In genomic region chr20:51497542-51498467, GRCh38 we compare ENCODE assay signal across 8 cellular contexts. TPM values are rescaled to one million over a fixed set of nuclear protein-coding genes. Genes with fewer than 3 reads are reported as not detected.
DNase-seq lines count a peak whose midpoint lies in the region; ATAC-seq, FAIRE-seq and TF ChIP-seq lines count a peak whose summit lies in the region.

No MANE protein-coding gene starts in this region.

- no peaks in the 10 kb centered on the region for H3K9me3 ChIP-seq in SK-N-MC (ENCODE audit: low read depth, low read length)
- H3K9me3 ChIP-seq in GM12878 (replicated peaks; ENCODE audit: control insufficient read depth, insufficient read depth, low read length), result no peaks in the 10 kb centered on the region
- H3K9me3 ChIP-seq in skeletal muscle tissue (ENCODE audit: control insufficient read depth in 3 of 3, low read length in 3 of 3), result no peaks in the 10 kb centered on the region
- H3K9me3 ChIP-seq in WERI-Rb-1 (ENCODE audit: severe bottlenecking), result no peaks in the 10 kb centered on the region
- no peaks in the 10 kb centered on the region for H3K9me3 ChIP-seq in prostate gland

- RAD21 ChIA-PET in GM12878 (lab: Charles Lee; ENCODE audit: unreplicated experiment), result interaction anchor here (0.7 to 1.1 kb wide), 6 partner anchors 9 to 113 kb away, joined by 3 to 5 read pairs (median 4); no protein-coding TSS in a partner anchor

- peaks cover 12% of the 10 kb centered on the region for H3K79me2 ChIP-seq in GM12878 (ENCODE audit: control insufficient read depth, insufficient read depth, low read length)

- CTCF ChIA-PET in GM12878 (lab: Yijun Ruan, JAX), result interaction anchor here (0.6 to 1.4 kb wide), 2 partner anchors 43 to 118 kb away, joined by 3 to 5 read pairs; no protein-coding TSS in a partner anchor

- ATAC-seq in GM21529 (IDR thresholded peaks at IDR 0.05; ENCODE audit: unreplicated experiment) (peak; percentile 44), GM12878 (peak; percentile 64), HG02571 (IDR thresholded peaks at IDR 0.05; ENCODE audit: unreplicated experiment) (no peak)

- TF ChIP-seq POLR2A in GM12878 (IDR thresholded peaks at IDR 0.05; ENCODE audit: low read depth, low read length) (no peak), prostate gland (IDR thresholded peaks at IDR 0.05) (no peak)

- no peaks in the 10 kb centered on the region for H3K27me3 Mint-ChIP-seq in chondrocyte (ENCODE audit: low read depth)

- in situ Hi-C loops in GM12878 (cut with MboI), result no loop called here

- WGBS in GM12878 (ENCODE audit: insufficient coverage, insufficient replicate concordance, low lambda C conversion rate, missing lambda C conversion rate), result 1% methylated on average over 21 of the region's 21 CpGs
- WGBS in prostate gland, result 46% methylated on average over 21 of the region's 21 CpGs

- H3K9ac ChIP-seq in SK-N-MC (ENCODE audit: insufficient read length) (no peak overlapping the region), GM12878 (ENCODE audit: control insufficient read depth, insufficient read depth, low read length) (peak overlapping the region; percentile 45; the same call in 1 of the 2 replicates), skeletal muscle tissue (ENCODE audit: low read depth in 1 of 3, low read length in 3 of 3) (peak overlapping the region in 2 of 3 donors; percentile 15 to 33)

- H3K4me1 ChIP-seq in GM12878 (ENCODE audit: control insufficient read depth, insufficient read depth, low read length) (peaks cover 51% of the 10 kb centered on the region), skeletal muscle tissue (ENCODE audit: control insufficient read depth in 3 of 3, insufficient read depth in 3 of 3, low read length in 3 of 3) (peaks cover 15 to 22% (median 17%) of the 10 kb centered on the region in 3 donors), prostate gland (replicated peaks) (no peaks in the 10 kb centered on the region)

- no peaks in the 10 kb centered on the region for H3K27me3 ChIP-seq in GM12878 (replicated peaks in 1 of 2; ENCODE audit: control insufficient read depth in 2 of 2, insufficient read depth in 2 of 2, low read length in 1 of 2)
- H3K27me3 ChIP-seq in skeletal muscle tissue (ENCODE audit: control insufficient read depth in 3 of 3, insufficient read depth in 3 of 3, low read length in 3 of 3), result no peaks in the 10 kb centered on the region
- H3K27me3 ChIP-seq in WERI-Rb-1 (ENCODE audit: insufficient read depth, low read depth, severe bottlenecking), result peaks cover 85% of the 10 kb centered on the region
- no peaks in the 10 kb centered on the region for H3K27me3 ChIP-seq in prostate gland (replicated peaks; ENCODE audit: insufficient read depth)

- no peak for FAIRE-seq in GM12878 (lab: Jason Lieb, UNC)

- H2AFZ ChIP-seq in GM12878 (ENCODE audit: control insufficient read depth, low read depth, low read length), result no peak overlapping the region; the same call in 1 of the 2 replicates

- intact Hi-C loops in GM12878 (cut with micrococcal nuclease; ENCODE audit: unreplicated experiment) (loop anchor here (1.0 to 2.0 kb wide), 2 partner anchors 18 to 37 kb away; no protein-coding TSS in a partner anchor), prostate gland (cut with DNase I) (no loop called here)

- H3K4me2 ChIP-seq in GM12878 (ENCODE audit: control insufficient read depth, insufficient read depth), result peak overlapping the region; percentile 79

- H3K4me1 Mint-ChIP-seq in chondrocyte (ENCODE audit: low read depth), result peaks cover 19% of the 10 kb centered on the region

- no peak overlapping the region for H3K27ac ChIP-seq in SK-N-MC
- H3K27ac ChIP-seq in GM12878 (ENCODE audit: control insufficient read depth, insufficient read depth), result peak overlapping the region; percentile 86
- no peak overlapping the region for H3K27ac ChIP-seq in skeletal muscle tissue (ENCODE audit: low read depth, low read length)
- H3K27ac ChIP-seq in WERI-Rb-1, result no peak overlapping the region
- H3K27ac ChIP-seq in prostate gland, result no peak overlapping the region

- H3K4me3 Mint-ChIP-seq in chondrocyte (ENCODE audit: unreplicated experiment), result no peak overlapping the region

- H3K36me3 ChIP-seq in SK-N-MC (ENCODE audit: insufficient read depth, low read length) (no peaks in the 10 kb centered on the region), GM12878 (ENCODE audit: control insufficient read depth in 2 of 2, insufficient read depth in 2 of 2, low read length in 1 of 2) (peaks cover 5 to 9% of the 10 kb centered on the region in 2 experiments; a peak in 2 of 4 replicates), skeletal muscle tissue (ENCODE audit: control insufficient read depth in 3 of 3, insufficient read depth in 3 of 3, low read length in 3 of 3) (peaks cover 0 to 3% (median 0%) of the 10 kb centered on the region in 3 donors), WERI-Rb-1 (no peaks in the 10 kb centered on the region), prostate gland (no peaks in the 10 kb centered on the region)

- H3K4me3 ChIP-seq in SK-N-MC (peak overlapping the region; percentile 61), GM12878 (peak overlapping the region; percentile 50; the same call in 1 of the 2 replicates), skeletal muscle tissue (ENCODE audit: low read length in 3 of 3) (no peak overlapping the region), WERI-Rb-1 (ENCODE audit: low read depth, low read length) (no peak overlapping the region), prostate gland (no peak overlapping the region)

- POLR2A ChIA-PET in GM12878 (lab: Charles Lee), result interaction anchor here (0.6 to 1.0 kb wide), 2 partner anchors 31 to 43 kb away, joined by 3 read pairs; no protein-coding TSS in a partner anchor

- no peak overlapping the region for H3K27ac Mint-ChIP-seq in chondrocyte (ENCODE audit: unreplicated experiment)

- no TSS peak for BruUV-seq in GM12878 (replicated peaks; lab: Mats Ljungman, UMichigan)

- H3K36me3 Mint-ChIP-seq in chondrocyte (ENCODE audit: low read depth), result no peaks in the 10 kb centered on the region

- no peak for TF ChIP-seq RAD21 in GM12878 (IDR thresholded peaks at IDR 0.05; ENCODE audit: insufficient read depth, low read depth, low read length)

- H4K20me1 ChIP-seq in GM12878 (ENCODE audit: control insufficient read depth, insufficient read depth), result no peaks in the 10 kb centered on the region

- SMC1A ChIA-PET in GM12878 (lab: Charles Lee; ENCODE audit: uncharacterized antibody, unreplicated experiment), result interaction anchor here (0.9 to 2.0 kb wide), 5 partner anchors 16 to 112 kb away, joined by 3 to 6 read pairs (median 4); no protein-coding TSS in a partner anchor

- no peaks in the 10 kb centered on the region for H3K9me3 Mint-ChIP-seq in chondrocyte (ENCODE audit: low read depth)

- DNase-seq in SK-N-MC (ENCODE audit: low read depth, low spot score), result peak; percentile 44
- peak; percentile 26 for DNase-seq in GM12878 (ENCODE audit: low read depth, low spot score)
- DNase-seq in WERI-Rb-1, result no peak
- DNase-seq in prostate gland (ENCODE audit: low spot score), result no peak
- no peak for DNase-seq in chondrocyte (ENCODE audit: low spot score)

- no peak for TF ChIP-seq CTCF in GM12878 (IDR thresholded peaks at IDR 0.05 in 2 of 3, conservative IDR thresholded peaks at IDR 0.05 in 1 of 3; ENCODE audit: control insufficient read depth in 2 of 3, extremely low read depth in 1 of 3, insufficient read depth in 1 of 3, low read depth in 3 of 3, low read length in 3 of 3)
- no peak for TF ChIP-seq CTCF in WERI-Rb-1 (IDR thresholded peaks at IDR 0.05; ENCODE audit: low read depth, low read length)
- no peak for TF ChIP-seq CTCF in prostate gland (IDR thresholded peaks at IDR 0.05)
- no peak for TF ChIP-seq CTCF in chondrocyte (IDR thresholded peaks at IDR 0.05)

- peak in 1 of 2 experiments; percentile 34; a peak in 1 of 4 replicates for TF ChIP-seq EP300 in GM12878 (IDR thresholded peaks at IDR 0.05; ENCODE audit: borderline replicate concordance in 1 of 2, control insufficient read depth in 1 of 2, low read depth in 2 of 2, low read length in 2 of 2)

TF ChIP-seq in GM12878, 131 proteins besides CTCF, POLR2A, EP300 and RAD21 (continues in another document):
- TF ChIP-seq TAF1 (IDR thresholded peaks at IDR 0.05; ENCODE audit: borderline replicate concordance, low read depth, low read length), result no peak
- TF ChIP-seq MLLT1 (IDR thresholded peaks at IDR 0.05), result 0 out of 2 replicates have a peak, but pooled peaks have one; percentile 13
- no peak for TF ChIP-seq RBBP5 (conservative IDR thresholded peaks at IDR 0.05)
- TF ChIP-seq KDM1A (IDR thresholded peaks at IDR 0.05; ENCODE audit: borderline replicate concordance), result no peak

RNA-seq across cellular contexts. Expression of gene NFATC2, which starts 44.7 kb away (rescaled TPM):
- total RNA-seq in GM12878 (2013; cell fraction: nucleolus; rRNA removed), result 24.0 and 24.8 TPM in 2 replicates
- 5.1 TPM in 2 replicates for total RNA-seq in GM12878 (2014; rRNA removed)
- 3.7 and 4.3 TPM in 2 replicates for total RNA-seq in GM12878 (2014; rRNA removed; fragmentation: Illumina TruSeq; extraction: Trizol)
- total RNA-seq in GM12878 (2021), result 17.5 and 20.0 TPM in 2 replicates
- polyA plus RNA-seq in GM12878 (2011; ENCODE audit: low read depth), result 4.4 TPM
- 7.6 and 7.9 TPM in 2 replicates for polyA plus RNA-seq in GM12878 (2011; rRNA removed)
- polyA plus RNA-seq in GM12878 (2011; cell fraction: cytosol; rRNA removed), result 5.2 and 9.2 TPM in 2 replicates
- 15.6 and 22.7 TPM in 2 replicates for polyA plus RNA-seq in GM12878 (2011; cell fraction: nucleus; rRNA removed)
- 5.3 and 9.1 TPM in 2 replicates for polyA plus RNA-seq in GM12878 (2012)
- 12.3 and 12.7 TPM in 2 replicates for polyA plus RNA-seq in GM12878 (2014; fragmentation: Illumina TruSeq; extraction: Trizol)
- 1 to 10 TPM; 3.3 to 7.3 TPM for polyA plus RNA-seq in GM12878 (2014; fragmentation: Nextera tagmentation; extraction: Ambion mirVana)
- polyA plus RNA-seq in GM12878 (2014; rRNA removed), result 5.6 and 6.8 TPM in 2 replicates
- 1 to 10 TPM; 7.3 to 7.7 TPM for polyA plus RNA-seq in GM12878 (2016; fragmentation: Nextera tagmentation; extraction: Ambion mirVana)
- 12.2 and 12.7 TPM in 2 replicates for polyA minus RNA-seq in GM12878 (2011; rRNA and poly(A)+ RNA removed)
- 11.8 and 12.8 TPM in 2 replicates for polyA minus RNA-seq in GM12878 (2011; cell fraction: cytosol; rRNA and poly(A)+ RNA removed)
- polyA minus RNA-seq in GM12878 (2011; cell fraction: nucleus; rRNA and poly(A)+ RNA removed), result 10.2 and 22.1 TPM in 2 replicates
- 3.1 TPM for total RNA-seq in skeletal muscle tissue
- total RNA-seq in prostate gland, result 1 to 10 TPM; 4.3 to 8.4 TPM
- total RNA-seq in chondrocyte, result 2.0 to 2.6 TPM (median 2.2 TPM) in 3 replicates

Comparison
In these comparisons a context has a peak if more than half of its experiments do, and no peak if none do; other contexts are left out.
1. DNase-seq: peak in SK-N-MC (single experiment) and GM12878 (single experiment); none in WERI-Rb-1 (single experiment), prostate gland (single experiment) and chondrocyte (single experiment).
2. H3K4me3 ChIP-seq: peak in SK-N-MC (single experiment) and GM12878 (single experiment); none in skeletal muscle tissue (0 of 3), WERI-Rb-1 (single experiment) and prostate gland (0 of 2).